In the genomic region with DNA sequence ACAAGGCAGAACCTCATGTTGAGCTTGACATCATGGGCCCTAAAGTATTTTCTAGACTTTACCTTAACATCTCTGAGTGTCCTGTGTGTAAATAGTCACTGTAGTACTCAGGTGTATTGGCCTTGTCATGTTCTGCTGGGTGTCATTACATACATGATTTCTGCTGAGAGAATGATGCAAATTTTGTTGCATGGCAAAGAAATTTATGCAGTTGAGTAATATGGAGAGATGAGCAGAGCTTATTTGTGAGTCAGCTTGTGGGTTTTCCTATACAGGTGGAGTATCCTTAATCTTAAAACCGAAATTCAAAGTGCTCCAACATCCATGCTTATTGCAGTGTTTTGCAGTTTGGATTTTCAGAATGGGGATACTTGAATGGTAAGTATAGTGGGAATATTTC, we compare ENCODE assay signal across 9 cellular contexts. TPM values are rescaled to one million over a fixed set of nuclear protein-coding genes. Genes with fewer than 3 reads are reported as not detected.
DNase-seq lines count a peak whose midpoint lies in the region; ATAC-seq lines count a peak whose summit lies in the region.
"Had no signal": no experiment of that assay in that cellular context is flagged by ENCODE, and none has a peak within 500 bp of the region (broad histone marks: within the 10 kb centered on the region; RNA-seq: fewer than 3 reads in every experiment).

No MANE protein-coding gene starts in this region.

- DNase-seq in M059J (ENCODE audit: low read depth), result peak; percentile 45
- DNase-seq in kidney tubule cell (ENCODE audit: low spot score), result peak; percentile 29
- no peak for DNase-seq in foreskin melanocyte
- DNase-seq in COLO668 (lab: John Stamatoyannopoulos, UW; ENCODE audit: unreplicated experiment), result no peak
- no peak for DNase-seq in activated CD4-positive, CD25-positive, alpha-beta regulatory T cell (lab: John Stamatoyannopoulos, UW)
- no peak for DNase-seq in activated CD8-positive, alpha-beta memory T cell treated with anti-CD3 and anti-CD28 coated beads, Interleukin-2, amount 50 U/mL, for 4 hours

- ATAC-seq in GM18499 (IDR thresholded peaks at IDR 0.05; ENCODE audit: insufficient read depth, unreplicated experiment), result peak; percentile 61
- ATAC-seq in GM21423 (IDR thresholded peaks at IDR 0.05; ENCODE audit: unreplicated experiment), result peak; percentile 40
- ATAC-seq: K562 had no signal

RNA-seq across cellular contexts. Expression of a gene that starts 36.6 kb away (rescaled TPM):
- total RNA-seq in M059J (2014; rRNA removed; shearing (Covaris generic)), result 9.8 and 18.3 TPM in 2 replicates

Comparison
In these comparisons a context has a peak if more than half of its experiments do, and no peak if none do; other contexts are left out.
1. DNase-seq: peak in M059J (single experiment) and kidney tubule cell (single experiment); none in foreskin melanocyte (single experiment), COLO668 (single experiment), activated CD4-positive, CD25-positive, alpha-beta regulatory T cell (0 of 4) and activated CD8-positive, alpha-beta memory T cell treated with anti-CD3 and anti-CD28 coated beads, Interleukin-2, amount 50 U/mL, for 4 hours (single experiment).